Comparison of ENCODE assay signal across 9 cellular contexts in genomic region chr11:63920126-63920869, GRCh38. TPM values are rescaled to one million over a fixed set of nuclear protein-coding genes. Genes with fewer than 3 reads are reported as not detected.
DNase-seq lines count a peak whose midpoint lies in the region; ATAC-seq and TF ChIP-seq lines count a peak whose summit lies in the region.
"Had no signal": no experiment of that assay in that cellular context is flagged by ENCODE, and none has a peak within 500 bp of the region (broad histone marks: within the 10 kb centered on the region; RNA-seq: fewer than 3 reads in every experiment).

No MANE protein-coding gene starts in this region.

- H3K36me3 ChIP-seq in lower lobe of right lung = no peaks in the 10 kb centered on the region

- H3K27me3 ChIP-seq in lower lobe of right lung (ENCODE audit: low read depth) = no peaks in the 10 kb centered on the region

- intact Hi-C loops in lower lobe of right lung (cut with DNase I) = no loop called here

- no peak overlapping the region for H3K27ac ChIP-seq in lower lobe of right lung

- peak; percentile 40 to 44 for ATAC-seq in lower lobe of right lung
- ATAC-seq in GM18870 (IDR thresholded peaks at IDR 0.05; ENCODE audit: unreplicated experiment) = no peak
- ATAC-seq in GM21526 (IDR thresholded peaks at IDR 0.05; ENCODE audit: low FRiP score, unreplicated experiment) = no peak

- peak; percentile 20 for DNase-seq in M059J (ENCODE audit: low read depth)
- DNase-seq in endothelial cell (ENCODE audit: low spot score) = peak; percentile 30
- no peak for DNase-seq in lower lobe of right lung
- peak; percentile 73 for DNase-seq in superior temporal gyrus (ENCODE audit: extremely low spot score)
- DNase-seq in NCI-H774 (lab: John Stamatoyannopoulos, UW) = no peak
- no peak for DNase-seq in SW480 (ENCODE audit: low spot score)
- DNase-seq: NCI-H1694 had no signal

- no peak for TF ChIP-seq CTCF in endothelial cell (IDR thresholded peaks at IDR 0.05; ENCODE audit: unreplicated experiment)
- TF ChIP-seq CTCF in lower lobe of right lung (IDR thresholded peaks at IDR 0.05) = no peak

- H3K4me1 Mint-ChIP-seq in endothelial cell (ENCODE audit: unreplicated experiment) = peaks cover 7% of the 10 kb centered on the region

- no peak overlapping the region for H3K27ac Mint-ChIP-seq in endothelial cell (ENCODE audit: unreplicated experiment)

- H3K36me3 Mint-ChIP-seq in endothelial cell (ENCODE audit: low read depth, unreplicated experiment) = peaks cover 5% of the 10 kb centered on the region

- H3K27me3 Mint-ChIP-seq in endothelial cell (ENCODE audit: unreplicated experiment) = peaks cover 7% of the 10 kb centered on the region

- H3K4me3 Mint-ChIP-seq in endothelial cell (ENCODE audit: unreplicated experiment) = no peak overlapping the region

- H3K9me3 Mint-ChIP-seq in endothelial cell (ENCODE audit: unreplicated experiment) = no peaks in the 10 kb centered on the region

- no peaks in the 10 kb centered on the region for H3K9me3 ChIP-seq in lower lobe of right lung

- peaks cover 48% of the 10 kb centered on the region for H3K4me1 ChIP-seq in lower lobe of right lung

- no peak overlapping the region for H3K4me3 ChIP-seq in lower lobe of right lung

RNA-seq across cellular contexts. Expression of gene RCOR2, which starts 3.3 kb away (rescaled TPM):
- 1.1 and 1.9 TPM in 2 replicates for total RNA-seq in M059J (2014; rRNA removed; shearing (Covaris generic))
- total RNA-seq in endothelial cell (ENCODE audit: unreplicated experiment) (9.3 TPM), lower lobe of right lung (0.18 TPM)

RNA-seq across cellular contexts. Expression of gene NAA40, which starts 18.5 kb away (rescaled TPM):
- 20.4 and 32.1 TPM in 2 replicates for total RNA-seq in M059J (2014; rRNA removed; shearing (Covaris generic))
- total RNA-seq in endothelial cell (ENCODE audit: unreplicated experiment) (48.2 TPM), lower lobe of right lung (20.4 TPM)

RNA-seq across cellular contexts. Expression of gene COX8A, which starts 54.1 kb away (rescaled TPM):
- total RNA-seq in M059J (2014; rRNA removed; shearing (Covaris generic)) = 875 and 1,019 TPM in 2 replicates
- 188 TPM for total RNA-seq in endothelial cell (ENCODE audit: unreplicated experiment)
- 212 TPM for total RNA-seq in lower lobe of right lung

Comparison
In these comparisons a context has a peak if more than half of its experiments do, and no peak if none do; other contexts are left out.
1. DNase-seq: peak in M059J (single experiment), endothelial cell (single experiment) and superior temporal gyrus (single experiment); none in lower lobe of right lung (single experiment), NCI-H774 (single experiment) and SW480 (single experiment).
2. ATAC-seq: peak in lower lobe of right lung (2 of 2); none in GM18870 (single experiment) and GM21526 (single experiment).